ENCODE assay signal across 21 cellular contexts in genomic region chr3:169400874-169401273, GRCh38.
DNase-seq lines count a peak whose midpoint lies in the region; ATAC-seq lines count a peak whose summit lies in the region.
"Had no signal": no experiment of that assay in that cellular context is flagged by ENCODE, and none has a peak within 500 bp of the region (broad histone marks: within the 10 kb centered on the region; RNA-seq: fewer than 3 reads in every experiment).

No MANE protein-coding gene starts in this region.

- H3K9ac ChIP-seq in Karpas-422 (ENCODE audit: low read length) = no peak overlapping the region
- H3K9ac ChIP-seq: neural progenitor cell had no signal

- H3K9me2 ChIP-seq in Karpas-422 (replicated peaks; ENCODE audit: insufficient read depth, low read length) = no peaks in the 10 kb centered on the region

- no peaks in the 10 kb centered on the region for H3K27me3 ChIP-seq in Karpas-422 (ENCODE audit: low read length)
- H3K27me3 ChIP-seq: neural progenitor cell, stomach had no signal

- no peaks in the 10 kb centered on the region for H3K36me3 ChIP-seq in Karpas-422 (ENCODE audit: insufficient read depth, low read length)
- H3K36me3 ChIP-seq: neural progenitor cell, stomach, tibial nerve had no signal

- no peaks in the 10 kb centered on the region for H3K9me3 ChIP-seq in Karpas-422 (ENCODE audit: low read length)
- H3K9me3 ChIP-seq: stomach, tibial nerve had no signal

- no peak overlapping the region for H3K27ac ChIP-seq in Karpas-422 (ENCODE audit: low read length)
- H3K27ac ChIP-seq: C4-2B, neural progenitor cell, SK-N-MC, stomach, tibial nerve had no signal

- H4K20me1 ChIP-seq in Karpas-422 (ENCODE audit: insufficient read depth, low read depth, low read length) = no peaks in the 10 kb centered on the region

- no peaks in the 10 kb centered on the region for H3K79me2 ChIP-seq in Karpas-422 (ENCODE audit: low read length)

- intact Hi-C loops in left colon (cut with DNase I, micrococcal nuclease) = no loop called here

- no peak overlapping the region for H3K4me2 ChIP-seq in Karpas-422 (ENCODE audit: low read depth, low read length, poor library complexity, severe bottlenecking)
- H3K4me2 ChIP-seq: neural progenitor cell had no signal

- H2AFZ ChIP-seq in Karpas-422 (ENCODE audit: low read length) = no peak overlapping the region
- H2AFZ ChIP-seq: neural progenitor cell had no signal

- ATAC-seq in left colon = no peak
- ATAC-seq: activated CD4-positive, CD25-positive, alpha-beta regulatory T cell treated with anti-CD3 and anti-CD28 coated beads, Interleukin-2, amount 50 U/mL, for 24 hours had no signal

- H3K4me3 ChIP-seq in Karpas-422 (ENCODE audit: low read length) = no peak overlapping the region
- H3K4me3 ChIP-seq: lung, neural progenitor cell, SK-N-MC, stomach, tibial nerve had no signal

- H3K4me1 ChIP-seq in Karpas-422 (ENCODE audit: low read length) = no peaks in the 10 kb centered on the region
- H3K4me1 ChIP-seq: tibial nerve had no signal

- DNase-seq in H4 (ENCODE audit: low spot score) = peak; percentile 17
- peak; percentile 24 to 68 for DNase-seq in NCI-H2081 (lab: John Stamatoyannopoulos, UW)
- DNase-seq in NCI-H748 treated with DMSO at 0.1 percent for 48 hours (lab: John Stamatoyannopoulos, UW) = peak; percentile 5
- DNase-seq in left kidney (ENCODE audit: low read depth, low spot score) = peak; percentile 17
- no peak for DNase-seq in activated effector memory CD4-positive, alpha-beta T cell treated with anti-CD3 and anti-CD28 coated beads, Interleukin-2, amount 50 U/mL, for 16 hours
- DNase-seq in hippocampal formation (lab: John Stamatoyannopoulos, UW) = no peak
- no peak for DNase-seq in Karpas-422
- no peak for DNase-seq in left colon
- DNase-seq: activated CD4-positive, alpha-beta memory T cell treated with anti-CD3 and anti-CD28 coated beads for 36 hours; activated naive CD8-positive, alpha-beta T cell treated with anti-CD3 and anti-CD28 coated beads, Interleukin-2, amount 10 ng/mL, durations not matched to agents 7 days and 5 days; NCI-H1417 treated with DMSO at 0.1 percent for 48 hours; NCI-H226; RPMI8226; stimulated activated CD4-positive, alpha-beta T cell treated with anti-CD3 and anti-CD28 coated beads, Interleukin-15, amount 100 ng/mL, for 24 hours; stomach had no signal

Comparison
In these comparisons a context has a peak if more than half of its experiments do, and no peak if none do; other contexts are left out.
1. DNase-seq: peak in H4 (single experiment), NCI-H2081 (2 of 2), NCI-H748 treated with DMSO at 0.1 percent for 48 hours (single experiment) and left kidney (single experiment); none in activated effector memory CD4-positive, alpha-beta T cell treated with anti-CD3 and anti-CD28 coated beads, Interleukin-2, amount 50 U/mL, for 16 hours (single experiment), hippocampal formation (0 of 2), Karpas-422 (single experiment) and left colon (0 of 2).